Comparison of ENCODE assay signal across 9 cellular contexts in the genomic region with DNA sequence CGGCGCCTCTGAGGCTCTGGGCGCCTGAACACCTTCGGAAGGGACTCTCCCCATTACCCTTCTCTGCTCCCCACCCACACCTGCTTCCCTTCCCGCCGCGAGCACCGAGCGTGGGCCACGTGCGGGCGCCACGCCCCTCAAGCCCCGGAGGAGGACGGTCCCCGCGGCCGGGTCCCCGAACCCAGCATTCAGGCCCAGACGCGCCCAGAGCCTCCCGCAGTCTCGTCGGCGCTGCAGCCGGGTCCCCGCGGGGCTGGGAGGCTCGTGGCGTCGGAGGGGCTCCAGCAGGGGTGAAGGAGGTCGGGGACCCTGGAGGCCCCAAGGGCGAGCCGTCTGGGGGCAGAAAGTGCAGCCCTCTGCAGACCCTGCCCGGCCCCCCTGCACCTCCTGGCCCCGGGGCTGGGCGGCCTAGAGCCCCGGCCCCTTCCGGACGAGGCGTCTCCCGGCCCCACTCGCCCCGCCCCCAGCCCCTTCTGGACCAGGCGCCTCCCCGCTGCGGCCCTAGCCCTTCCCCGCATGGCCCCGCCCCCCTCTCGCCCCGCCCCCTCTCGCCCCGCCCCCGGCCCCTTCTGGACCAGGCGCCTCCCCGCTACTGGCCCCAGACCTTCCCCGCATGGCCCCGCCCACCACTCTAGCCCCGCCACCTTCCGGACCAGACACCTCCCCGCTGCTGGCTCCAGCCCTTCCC. TPM values are rescaled to one million over a fixed set of nuclear protein-coding genes. Genes with fewer than 3 reads are reported as not detected.
DNase-seq lines count a peak whose midpoint lies in the region; ATAC-seq, FAIRE-seq and TF ChIP-seq lines count a peak whose summit lies in the region.
"Had no signal": no experiment of that assay in that cellular context is flagged by ENCODE, and none has a peak within 500 bp of the region (broad histone marks: within the 10 kb centered on the region; RNA-seq: fewer than 3 reads in every experiment).

No MANE protein-coding gene starts in this region.

- peak overlapping the region; percentile 90 for H2AFZ ChIP-seq in endothelial cell of umbilical vein (ENCODE audit: low read depth, low read length)

- no peaks in the 10 kb centered on the region for H3K79me2 ChIP-seq in endothelial cell of umbilical vein (ENCODE audit: control insufficient read depth, insufficient read depth, low read length)

- TF ChIP-seq CTCF in endothelial cell of umbilical vein (IDR thresholded peaks at IDR 0.05; ENCODE audit: extremely low read depth in 1 of 2, insufficient read depth in 1 of 2, low read depth in 1 of 2, low read length in 2 of 2) (no peak), mucosa of descending colon (IDR thresholded peaks at IDR 0.05) (no peak)

- H3K4me2 ChIP-seq in endothelial cell of umbilical vein (ENCODE audit: insufficient read depth, low read length), result peak overlapping the region; percentile 62

- H3K4me1 ChIP-seq in endothelial cell of umbilical vein (ENCODE audit: control insufficient read depth, extremely low read depth, insufficient read depth, low read length) (peaks cover 6% of the 10 kb centered on the region), mucosa of descending colon (ENCODE audit: low read depth) (peaks cover 25% of the 10 kb centered on the region)

- TF ChIP-seq POLR2A in endothelial cell of umbilical vein (IDR thresholded peaks at IDR 0.05; ENCODE audit: low read depth, low read length), result no peak

- DNase-seq in DMS 273 (lab: John Stamatoyannopoulos, UW; ENCODE audit: unreplicated experiment) (peak; percentile 81), DMS 273 treated with DMSO at 0.1 percent for 48 hours (lab: John Stamatoyannopoulos, UW) (no peak), NCI-H82 treated with DMSO at 0.1 percent for 48 hours (lab: John Stamatoyannopoulos, UW; ENCODE audit: unreplicated experiment) (peak; percentile 74), endothelial cell of umbilical vein (ENCODE audit: low read depth, low spot score) (peak; percentile 72), mucosa of descending colon (peak; percentile 93 to 96 (median 93))
- peak; percentile 62 for DNase-seq in activated CD8-positive, alpha-beta memory T cell treated with anti-CD3 and anti-CD28 coated beads, Interleukin-2, amount 50 U/mL, for 1 hour (ENCODE audit: extremely low read depth)
- DNase-seq in stimulated activated CD8-positive, alpha-beta memory T cell treated with anti-CD3 and anti-CD28 coated beads, Interleukin-4, amount 100 ng/mL, for 24 hours (ENCODE audit: low read depth), result peak; percentile 86

- no peak for FAIRE-seq in endothelial cell of umbilical vein (lab: Jason Lieb, UNC)

- no peaks in the 10 kb centered on the region for H4K20me1 ChIP-seq in endothelial cell of umbilical vein (replicated peaks; ENCODE audit: control insufficient read depth, extremely low read depth, insufficient read depth, low read length)

- H3K9me3 ChIP-seq in endothelial cell of umbilical vein (replicated peaks; ENCODE audit: control insufficient read depth, insufficient read depth, low read length), result no peaks in the 10 kb centered on the region
- no peaks in the 10 kb centered on the region for H3K9me3 ChIP-seq in mucosa of descending colon

- no peaks in the 10 kb centered on the region for H3K27me3 ChIP-seq in endothelial cell of umbilical vein (ENCODE audit: control insufficient read depth in 2 of 2, insufficient read depth in 2 of 2, low read length in 2 of 2)

- POLR2A ChIA-PET in endothelial cell of umbilical vein (lab: Charles Lee), result no interaction called here

- H3K36me3 ChIP-seq in endothelial cell of umbilical vein (ENCODE audit: control insufficient read depth in 2 of 2, extremely low read depth in 1 of 2, insufficient read depth in 2 of 2, low read length in 2 of 2) (no peaks in the 10 kb centered on the region), mucosa of descending colon (ENCODE audit: low read depth) (no peaks in the 10 kb centered on the region)

- no peak overlapping the region for H3K27ac ChIP-seq in endothelial cell of umbilical vein (ENCODE audit: insufficient read depth, low read depth, low read length)
- H3K27ac ChIP-seq: 22Rv1 had no signal

- CTCF ChIA-PET in endothelial cell of umbilical vein (lab: Charles Lee), result no interaction called here

- no peaks in the 10 kb centered on the region for H3K9me1 ChIP-seq in endothelial cell of umbilical vein (replicated peaks; ENCODE audit: control insufficient read depth, extremely low read depth, insufficient read depth, low read length)

- peak overlapping the region; percentile 35 to 51 (median 49) for H3K4me3 ChIP-seq in endothelial cell of umbilical vein (replicated peaks in 1 of 3; ENCODE audit: insufficient read depth in 1 of 3, low read depth in 1 of 3, low read length in 3 of 3)
- peak overlapping the region; percentile 19 for H3K4me3 ChIP-seq in mucosa of descending colon

- H3K9ac ChIP-seq in endothelial cell of umbilical vein (replicated peaks; ENCODE audit: extremely low read depth, insufficient read depth, low read length), result no peak overlapping the region

- dilution Hi-C loops in endothelial cell of umbilical vein (cut with MboI; ENCODE audit: extremely low pct_ligation_motif_present, low sequenced_read_pairs), result no loop called here

- ATAC-seq in HG03066 (IDR thresholded peaks at IDR 0.05; ENCODE audit: low read depth, unreplicated experiment) (peak; percentile 58), mucosa of descending colon (peak; percentile 85)

- BruUV-seq in endothelial cell of umbilical vein (replicated peaks; lab: Mats Ljungman, UMichigan), result no TSS peak

- intact Hi-C loops in endothelial cell of umbilical vein (cut with micrococcal nuclease), result loop anchor here (1.0 to 5.0 kb wide), 3 partner anchors 24 to 130 kb away; partner anchors contain the start of genes C1orf174 and LRRC47
- intact Hi-C loops in mucosa of descending colon (cut with DNase I, micrococcal nuclease), result no loop called here

TF ChIP-seq in endothelial cell of umbilical vein, 7 proteins besides CTCF, POLR2A, EP300 and RAD21:
- TF ChIP-seq GATA2 (IDR thresholded peaks at IDR 0.05; ENCODE audit: insufficient read depth, insufficient read length, low read depth, low read length) (no peak), MYC (IDR thresholded peaks at IDR 0.05; ENCODE audit: low read depth, low read length) (no peak)
- TF ChIP-seq, protein P1, sequence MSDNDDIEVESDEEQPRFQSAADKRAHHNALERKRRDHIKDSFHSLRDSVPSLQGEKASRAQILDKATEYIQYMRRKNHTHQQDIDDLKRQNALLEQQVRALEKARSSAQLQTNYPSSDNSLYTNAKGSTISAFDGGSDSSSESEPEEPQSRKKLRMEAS (IDR thresholded peaks at IDR 0.05; ENCODE audit: insufficient read depth, insufficient read length), result peak; percentile 5

RNA-seq across cellular contexts. Expression of gene SMIM1, which starts 0.4 kb away (rescaled TPM):
- total RNA-seq in endothelial cell of umbilical vein, result 1.2 and 2.9 TPM in 2 replicates
- 1.4 and 5.1 TPM in 2 replicates for polyA plus RNA-seq in endothelial cell of umbilical vein
- polyA plus RNA-seq in endothelial cell of umbilical vein (2011; cell fraction: cytosol; rRNA removed), result 0.80 and 2.6 TPM in 2 replicates
- polyA plus RNA-seq in endothelial cell of umbilical vein (2011; cell fraction: nucleus; rRNA removed), result not detected in 2 replicates
- 0.56 and 1.1 TPM in 2 replicates for polyA plus RNA-seq in endothelial cell of umbilical vein (2012)
- 1.2 and 2.3 TPM in 2 replicates for polyA minus RNA-seq in endothelial cell of umbilical vein
- not detected for polyA minus RNA-seq in endothelial cell of umbilical vein (2011; cell fraction: cytosol; rRNA and poly(A)+ RNA removed)
- polyA minus RNA-seq in endothelial cell of umbilical vein (2011; cell fraction: nucleus; rRNA and poly(A)+ RNA removed), result 1.9 TPM in 1 of 2 replicates, not detected in the other
- total RNA-seq in mucosa of descending colon, result 10 to 100 TPM in 1 of 3 donors, 1 to 10 TPM in 2; 1.6 to 16.1 (median 2.6) TPM

RNA-seq across cellular contexts. Expression of gene CCDC27, which starts 19.9 kb away (rescaled TPM):
- total RNA-seq in endothelial cell of umbilical vein, result not detected in 2 replicates
- not detected in 2 replicates for polyA plus RNA-seq in endothelial cell of umbilical vein
- polyA plus RNA-seq in endothelial cell of umbilical vein (2011; cell fraction: cytosol; rRNA removed), result not detected in 2 replicates
- polyA plus RNA-seq in endothelial cell of umbilical vein (2011; cell fraction: nucleus; rRNA removed), result not detected in 2 replicates
- not detected in 2 replicates for polyA plus RNA-seq in endothelial cell of umbilical vein (2012)
- not detected in 2 replicates for polyA minus RNA-seq in endothelial cell of umbilical vein
- polyA minus RNA-seq in endothelial cell of umbilical vein (2011; cell fraction: cytosol; rRNA and poly(A)+ RNA removed), result not detected
- polyA minus RNA-seq in endothelial cell of umbilical vein (2011; cell fraction: nucleus; rRNA and poly(A)+ RNA removed), result not detected in 2 replicates
- total RNA-seq in mucosa of descending colon, result not detected

RNA-seq across cellular contexts. Expression of gene LRRC47, which starts 24.1 kb away (rescaled TPM):
- total RNA-seq in endothelial cell of umbilical vein, result 41.2 and 42.5 TPM in 2 replicates
- 22.1 and 23.7 TPM in 2 replicates for polyA plus RNA-seq in endothelial cell of umbilical vein
- polyA plus RNA-seq in endothelial cell of umbilical vein (2011; cell fraction: cytosol; rRNA removed), result 17.2 and 20.3 TPM in 2 replicates
- 39.0 and 46.8 TPM in 2 replicates for polyA plus RNA-seq in endothelial cell of umbilical vein (2011; cell fraction: nucleus; rRNA removed)
- polyA plus RNA-seq in endothelial cell of umbilical vein (2012), result 27.9 and 28.4 TPM in 2 replicates
- 10.1 and 13.6 TPM in 2 replicates for polyA minus RNA-seq in endothelial cell of umbilical vein
- polyA minus RNA-seq in endothelial cell of umbilical vein (2011; cell fraction: cytosol; rRNA and poly(A)+ RNA removed), result 14.7 TPM
- polyA minus RNA-seq in endothelial cell of umbilical vein (2011; cell fraction: nucleus; rRNA and poly(A)+ RNA removed), result 8.2 and 10.5 TPM in 2 replicates
- 10 to 100 TPM; 33.2 to 58.9 (median 34.7) TPM for total RNA-seq in mucosa of descending colon
